Comparison of ENCODE assay signal across 15 cellular contexts in the genomic region with DNA sequence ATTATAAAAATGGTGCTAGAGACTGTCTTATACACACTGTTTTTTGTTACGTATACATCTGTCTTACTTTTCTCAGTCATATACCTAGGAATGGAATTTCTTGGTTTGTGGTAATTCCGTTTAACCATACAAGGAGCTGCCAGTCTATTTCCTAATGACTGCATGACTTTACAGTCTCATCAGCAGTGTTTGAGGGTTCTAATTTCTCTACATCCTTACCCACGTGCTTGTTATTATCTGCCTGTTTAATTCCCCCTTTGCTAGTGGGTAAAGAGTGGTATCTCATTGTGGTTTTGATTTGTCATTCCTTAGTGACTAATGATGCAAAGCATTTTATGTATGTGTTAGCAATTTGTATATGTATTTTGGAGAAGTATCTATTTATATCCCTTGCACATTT.
"Had no signal": no experiment of that assay in that cellular context is flagged by ENCODE, and none has a peak within 500 bp of the region (broad histone marks: within the 10 kb centered on the region; RNA-seq: fewer than 3 reads in every experiment).

No MANE protein-coding gene starts in this region.

- DNase-seq: activated CD4-positive, alpha-beta T cell treated with anti-CD3 and anti-CD28 coated beads, Interleukin-2, amount 50 U/mL, for 1 hour; activated CD4-positive, CD25-positive, alpha-beta regulatory T cell; activated naive CD4-positive, alpha-beta T cell treated with anti-CD3 and anti-CD28 coated beads, Interleukin-2, amount 10 ng/mL, durations not matched to agents 7 days and 5 days; activated T-cell treated with anti-CD3 and anti-CD28 coated beads for 4 hours; amygdala; left cardiac atrium; lower lobe of right lung; naive thymus-derived CD8-positive, alpha-beta T cell; nucleus accumbens; right cardiac atrium; spleen; stimulated activated CD4-positive, alpha-beta T cell treated with anti-CD3 and anti-CD28 coated beads, Interleukin-1b, Interleukin-23, amount 100 ng/mL, for 48 hours; T-helper 17 cell; transverse colon had no signal

- ATAC-seq: left cardiac atrium; lower lobe of right lung; naive thymus-derived CD8-positive, alpha-beta T cell; right cardiac atrium; stimulated activated memory B cell treated with anti-CD40 and anti-IgM and Interleukin-4, amounts not matched to agents 10 μg/mL and 1 μg/mL and 100 μg/mL, for 72 hours; T-helper 17 cell had no signal
